In the genomic region with DNA sequence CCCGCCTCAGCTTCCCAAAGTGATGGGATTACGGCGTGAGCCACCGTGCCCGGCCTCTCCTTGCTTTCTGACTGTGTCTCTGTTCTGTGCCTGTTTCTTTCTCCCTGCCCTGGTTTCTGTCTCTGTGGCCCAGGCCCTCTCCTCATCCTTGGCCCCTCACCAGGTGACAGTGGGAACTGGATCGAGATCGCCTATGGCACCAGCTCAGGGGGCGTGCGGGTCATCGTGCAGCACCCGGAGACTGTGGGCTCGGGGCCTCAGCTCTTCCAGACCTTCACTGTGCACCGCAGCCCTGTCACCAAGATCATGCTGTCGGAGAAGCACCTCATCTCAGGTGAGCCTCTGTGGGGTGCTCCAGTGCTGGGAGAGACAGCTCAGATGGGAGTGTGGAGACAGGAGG, we compare ENCODE assay signal across 17 cellular contexts.
"Had no signal": no experiment of that assay in that cellular context is flagged by ENCODE, and none has a peak within 500 bp of the region (broad histone marks: within the 10 kb centered on the region; RNA-seq: fewer than 3 reads in every experiment).

No MANE protein-coding gene starts in this region.

- H3K27ac ChIP-seq: adrenal gland, esophagus muscularis mucosa, pancreas, tibial nerve, uterus had no signal

- H3K27ac Mint-ChIP-seq: activated naive CD4-positive, alpha-beta T cell treated with anti-CD3 and anti-CD28 coated beads, Interleukin-2, amount 10 ng/mL, durations not matched to agents 7 days and 5 days; T-helper 17 cell; WTC11 had no signal

- H3K27me3 ChIP-seq: adrenal gland, esophagus muscularis mucosa, pancreas, tibial nerve, uterus had no signal

- H3K9me3 ChIP-seq: adrenal gland, esophagus muscularis mucosa, pancreas, tibial nerve, uterus had no signal

- ATAC-seq: pancreas, SK-N-SH treated with all-trans-retinoic acid at 6 μM for 48 hours, T-helper 17 cell, WTC11 had no signal

- DNase-seq: activated CD4-positive, alpha-beta T cell treated with anti-CD3 and anti-CD28 coated beads for 4 hours; activated CD8-positive, alpha-beta memory T cell treated with anti-CD3 and anti-CD28 coated beads for 24 hours; activated naive CD4-positive, alpha-beta T cell treated with anti-CD3 and anti-CD28 coated beads, Interleukin-2, amount 10 ng/mL, durations not matched to agents 7 days and 5 days; adrenal gland; head of caudate nucleus; nephron progenitor cell; stimulated activated CD4-positive, alpha-beta T cell treated with anti-CD3 and anti-CD28 coated beads, Interleukin-12 subunit alpha, Interleukin-12 subunit beta, amount 100 ng/mL, for 4 hours; stimulated activated naive CD4-positive, alpha-beta T cell treated with Interleukin-2 at 50 U/mL for 16 hours; substantia nigra; T-helper 17 cell; uterus had no signal

- H3K4me1 Mint-ChIP-seq: WTC11 had no signal

- H3K4me1 ChIP-seq: adrenal gland, pancreas, uterus had no signal

- H3K27me3 Mint-ChIP-seq: activated naive CD4-positive, alpha-beta T cell treated with anti-CD3 and anti-CD28 coated beads, Interleukin-2, amount 10 ng/mL, durations not matched to agents 7 days and 5 days; T-helper 17 cell had no signal

- H3K4me3 Mint-ChIP-seq: activated naive CD4-positive, alpha-beta T cell treated with anti-CD3 and anti-CD28 coated beads, Interleukin-2, amount 10 ng/mL, durations not matched to agents 7 days and 5 days; nephron progenitor cell; WTC11 had no signal

- H3K9me3 Mint-ChIP-seq: activated naive CD4-positive, alpha-beta T cell treated with anti-CD3 and anti-CD28 coated beads, Interleukin-2, amount 10 ng/mL, durations not matched to agents 7 days and 5 days; activated T-helper 2 cell treated with anti-CD3 and anti-CD28 coated beads, Interferon-gamma antibody, Interleukin-2, Interleukin-4, amounts not matched to agents 10 μg/mL and 5 μg/mL and 100 μg/mL, durations not matched to agents 14 hours and 24 hours and 36 hours; nephron progenitor cell; WTC11 had no signal
